ENCODE assay signal across 33 cellular contexts in genomic region chr15:97815841-97816240, GRCh38.
"Had no signal": no experiment of that assay in that cellular context is flagged by ENCODE, and none has a peak within 500 bp of the region (broad histone marks: within the 10 kb centered on the region; RNA-seq: fewer than 3 reads in every experiment).

No MANE protein-coding gene starts in this region.

- ATAC-seq: activated CD8-positive, alpha-beta T cell treated with anti-CD3 and anti-CD28 coated beads for 36 hours; activated naive CD4-positive, alpha-beta T cell treated with anti-CD3 and anti-CD28 coated beads, Interleukin-2, amount 50 U/mL, for 72 hours; activated T-cell treated with anti-CD3 and anti-CD28 coated beads, Interleukin-2, amount 50 U/mL, for 4 hours; activated T-cell treated with anti-CD3 and anti-CD28 coated beads, Interleukin-2, amount 50 U/mL, for 72 hours; activated T-helper 17 cell treated with anti-CD3 and anti-CD28 coated beads, Interleukin-2, amount 50 U/mL, for 72 hours; body of pancreas had no signal

- H3K4me3 Mint-ChIP-seq: activated B cell treated with CpG ODN at 0.5 μM for 24 hours; activated CD4-positive, alpha-beta memory T cell treated with anti-CD3 and anti-CD28 coated beads for 36 hours; activated CD4-positive, alpha-beta T cell treated with anti-CD3 and anti-CD28 coated beads, Interleukin-2, amount 10 ng/mL, durations not matched to agents 24 days and 14 days; activated CD8-positive, alpha-beta T cell treated with anti-CD3 and anti-CD28 coated beads for 36 hours; activated naive CD4-positive, alpha-beta T cell treated with anti-CD3 and anti-CD28 coated beads, Interleukin-2, amount 10 ng/mL, durations not matched to agents 7 days and 5 days; activated naive CD8-positive, alpha-beta T cell treated with anti-CD3 and anti-CD28 coated beads for 36 hours; activated T-cell treated with anti-CD3 and anti-CD28 coated beads, Interleukin-2, amount 50 U/mL, for 4 hours; activated T-cell treated with anti-CD3 and anti-CD28 coated beads, Interleukin-2, amount 50 U/mL, for 72 hours; activated T-helper 1 cell treated with anti-CD3 and anti-CD28 coated beads, Interleukin-12 subunit alpha, Interleukin-12 subunit beta, Interleukin-2, Interleukin-4 antibody, amounts not matched to agents 30 ng/mL and 10 ng/mL and 1 ng/mL, durations not matched to agents 14 hours and 24 hours and 36 hours; activated T-helper 17 cell treated with anti-CD3 and anti-CD28 coated beads, Interleukin-2, amount 50 U/mL, for 72 hours; T-helper 1 cell treated with Interleukin-12 subunit alpha and Interleukin-12 subunit beta and Interleukin-4 antibody, amounts not matched to agents 30 μg/mL and 1 μg/mL, for 36 hours; T-helper 2 cell treated with Interferon-gamma antibody and Interleukin-4, amounts not matched to agents 5 μg/mL and 100 μg/mL, for 36 hours had no signal

- H3K27me3 Mint-ChIP-seq: activated B cell treated with CpG ODN at 0.5 μM for 24 hours; activated CD4-positive, alpha-beta memory T cell treated with anti-CD3 and anti-CD28 coated beads for 36 hours; activated CD4-positive, alpha-beta T cell treated with anti-CD3 and anti-CD28 coated beads, Interleukin-2, amount 10 ng/mL, durations not matched to agents 24 days and 14 days; activated CD8-positive, alpha-beta T cell treated with anti-CD3 and anti-CD28 coated beads for 36 hours; activated naive CD4-positive, alpha-beta T cell treated with anti-CD3 and anti-CD28 coated beads, Interleukin-2, amount 10 ng/mL, durations not matched to agents 7 days and 5 days had no signal

- H3K9me3 Mint-ChIP-seq: activated CD4-positive, alpha-beta T cell treated with anti-CD3 and anti-CD28 coated beads, Interleukin-2, amount 10 ng/mL, durations not matched to agents 24 days and 14 days; activated CD8-positive, alpha-beta T cell treated with anti-CD3 and anti-CD28 coated beads for 36 hours; activated T-helper 1 cell treated with anti-CD3 and anti-CD28 coated beads, Interleukin-12 subunit alpha, Interleukin-12 subunit beta, Interleukin-2, Interleukin-4 antibody, amounts not matched to agents 30 ng/mL and 10 ng/mL and 1 ng/mL, durations not matched to agents 14 hours and 24 hours and 36 hours had no signal

- H3K4me1 Mint-ChIP-seq: activated B cell treated with CpG ODN at 0.5 μM for 24 hours; activated CD4-positive, alpha-beta T cell treated with anti-CD3 and anti-CD28 coated beads, Interleukin-2, amount 10 ng/mL, durations not matched to agents 24 days and 14 days; activated naive CD8-positive, alpha-beta T cell treated with anti-CD3 and anti-CD28 coated beads for 36 hours; activated T-helper 17 cell treated with anti-CD3 and anti-CD28 coated beads, Interleukin-2, amount 50 U/mL, for 72 hours had no signal

- H3K36me3 Mint-ChIP-seq: activated CD4-positive, alpha-beta memory T cell treated with anti-CD3 and anti-CD28 coated beads for 36 hours; activated naive CD4-positive, alpha-beta T cell treated with anti-CD3 and anti-CD28 coated beads, Interleukin-2, amount 10 ng/mL, durations not matched to agents 7 days and 5 days; activated naive CD4-positive, alpha-beta T cell treated with anti-CD3 and anti-CD28 coated beads, Interleukin-2, amount 50 U/mL, for 72 hours; activated naive CD8-positive, alpha-beta T cell treated with anti-CD3 and anti-CD28 coated beads for 36 hours had no signal

- DNase-seq: activated B cell treated with CpG ODN at 0.5 μM for 24 hours; activated CD4-positive, alpha-beta memory T cell treated with anti-CD3 and anti-CD28 coated beads for 36 hours; activated CD4-positive, alpha-beta T cell treated with anti-CD3 and anti-CD28 coated beads for 4 hours; activated CD4-positive, alpha-beta T cell treated with anti-CD3 and anti-CD28 coated beads, Interleukin-2, amount 10 ng/mL, durations not matched to agents 24 days and 14 days; activated CD4-positive, alpha-beta T cell treated with anti-CD3 and anti-CD28 coated beads, Interleukin-2, amount 50 U/mL, for 1 hour; activated CD4-positive, alpha-beta T cell treated with anti-CD3 and anti-CD28 coated beads, Interleukin-2, amount 50 U/mL, for 4 hours; activated CD4-positive, CD25-positive, alpha-beta regulatory T cell treated with anti-CD3 and anti-CD28 coated beads, Interleukin-2, amount 50 U/mL, for 72 hours; activated CD8-positive, alpha-beta memory T cell treated with anti-CD3 and anti-CD28 coated beads, Interleukin-2, amount 50 U/mL, for 4 hours; activated CD8-positive, alpha-beta T cell treated with anti-CD3 and anti-CD28 coated beads for 36 hours; activated effector memory CD4-positive, alpha-beta T cell treated with anti-CD3 and anti-CD28 coated beads, Interleukin-2, amount 50 U/mL, for 16 hours; activated gamma-delta T cell treated with Interleukin-2 at 50 U/mL for 16 hours; activated naive CD4-positive, alpha-beta T cell; activated naive CD4-positive, alpha-beta T cell treated with anti-CD3 and anti-CD28 coated beads, Interleukin-2, amount 10 ng/mL, durations not matched to agents 7 days and 5 days; activated naive CD8-positive, alpha-beta T cell treated with anti-CD3 and anti-CD28 coated beads for 36 hours; activated T-cell treated with anti-CD3 and anti-CD28 coated beads for 4 hours; activated T-cell treated with anti-CD3 and anti-CD28 coated beads, Interleukin-2, amount 50 U/mL, for 1 hour; activated T-cell treated with anti-CD3 and anti-CD28 coated beads, Interleukin-2, amount 50 U/mL, for 4 hours; activated T-cell treated with anti-CD3 and anti-CD28 coated beads, Interleukin-2, amount 50 U/mL, for 72 hours; adrenal gland; amniotic stem cell; aorta; body of pancreas; brain microvascular endothelial cell; central memory CD4-positive, alpha-beta T cell; cerebellar nuclear complex; T-helper 1 cell; T-helper 2 cell; T-helper 9 cell had no signal

- H3K27ac Mint-ChIP-seq: activated B cell treated with CpG ODN at 0.5 μM for 24 hours; activated CD4-positive, alpha-beta memory T cell treated with anti-CD3 and anti-CD28 coated beads for 36 hours; activated CD4-positive, alpha-beta T cell treated with anti-CD3 and anti-CD28 coated beads, Interleukin-2, amount 10 ng/mL, durations not matched to agents 24 days and 14 days; activated CD8-positive, alpha-beta T cell treated with anti-CD3 and anti-CD28 coated beads for 36 hours; activated naive CD4-positive, alpha-beta T cell treated with anti-CD3 and anti-CD28 coated beads, Interleukin-2, amount 10 ng/mL, durations not matched to agents 7 days and 5 days; activated naive CD4-positive, alpha-beta T cell treated with anti-CD3 and anti-CD28 coated beads, Interleukin-2, amount 50 U/mL, for 72 hours; activated naive CD8-positive, alpha-beta T cell treated with anti-CD3 and anti-CD28 coated beads for 36 hours; activated T-cell treated with anti-CD3 and anti-CD28 coated beads, Interleukin-2, amount 50 U/mL, for 72 hours; activated T-helper 1 cell treated with anti-CD3 and anti-CD28 coated beads, Interleukin-12 subunit alpha, Interleukin-12 subunit beta, Interleukin-2, Interleukin-4 antibody, amounts not matched to agents 30 ng/mL and 10 ng/mL and 1 ng/mL, durations not matched to agents 14 hours and 24 hours and 36 hours; activated T-helper 17 cell treated with anti-CD3 and anti-CD28 coated beads, Interleukin-2, amount 50 U/mL, for 72 hours; T-helper 1 cell treated with Interleukin-12 subunit alpha and Interleukin-12 subunit beta and Interleukin-4 antibody, amounts not matched to agents 30 μg/mL and 1 μg/mL, for 36 hours; T-helper 2 cell treated with Interferon-gamma antibody and Interleukin-4, amounts not matched to agents 5 μg/mL and 100 μg/mL, for 36 hours had no signal
